ENCODE assay signal across 9 cellular contexts in genomic region chr10:43120948-43121290, GRCh38. TPM values are rescaled to one million over a fixed set of nuclear protein-coding genes. Genes with fewer than 3 reads are reported as not detected.
DNase-seq lines count a peak whose midpoint lies in the region; ATAC-seq and TF ChIP-seq lines count a peak whose summit lies in the region.
"Had no signal": no experiment of that assay in that cellular context is flagged by ENCODE, and none has a peak within 500 bp of the region (broad histone marks: within the 10 kb centered on the region; RNA-seq: fewer than 3 reads in every experiment).

No MANE protein-coding gene starts in this region.

- DNase-seq in T-cell, result peak in 32 of 34 experiments; percentile 17 to 71 (median 47)
- no peak for DNase-seq in heart right ventricle
- no peak for DNase-seq in SHP77 (lab: John Stamatoyannopoulos, UW)
- DNase-seq in inferior parietal cortex (ENCODE audit: extremely low spot score), result no peak
- DNase-seq in hepatocyte (ENCODE audit: low spot score), result no peak

- H3K4me3 ChIP-seq in heart right ventricle (no peak overlapping the region), hepatocyte (no peak overlapping the region)
- H3K4me3 ChIP-seq: gastrocnemius medialis had no signal

- POLR2A ChIA-PET in T-cell (lab: Charles Lee), result interaction anchor here in 1 of 2 donors (1.4 kb wide), 1 partner anchor 17 kb away, joined by 4 read pairs; the partner anchor contains the start of gene CSGALNACT2

- TF ChIP-seq CTCF in heart right ventricle (IDR thresholded peaks at IDR 0.05) (no peak), hepatocyte (IDR thresholded peaks at IDR 0.05; ENCODE audit: poor library complexity) (no peak)

- peaks cover 0 to 23% (median 10%) of the 10 kb centered on the region in 9 donors for H3K4me1 ChIP-seq in heart right ventricle
- H3K4me1 ChIP-seq in hepatocyte (ENCODE audit: insufficient read depth), result no peaks in the 10 kb centered on the region
- H3K4me1 ChIP-seq: gastrocnemius medialis had no signal

- H3K79me2 ChIP-seq in hepatocyte, result no peaks in the 10 kb centered on the region

- no peaks in the 10 kb centered on the region for H4K20me1 ChIP-seq in hepatocyte (ENCODE audit: insufficient read depth, poor library complexity, severe bottlenecking)

- 57 to 61% methylated on average over 3 of the region's 3 CpGs for WGBS in heart right ventricle, 2 donors
- WGBS in hepatocyte (ENCODE audit: low lambda C conversion rate, missing lambda C conversion rate), result 80% methylated on average over 3 of the region's 3 CpGs

- H3K4me2 ChIP-seq in hepatocyte, result no peak overlapping the region

- CTCF ChIA-PET in T-cell (lab: Charles Lee), result interaction anchor here in 1 of 2 donors (1.0 kb wide), 1 partner anchor 81 kb away, joined by 7 read pairs; no protein-coding TSS in a partner anchor

- H3K27ac ChIP-seq in heart right ventricle (peak overlapping the region in 1 of 10 donors; percentile 80), hepatocyte (no peak overlapping the region)
- H3K27ac ChIP-seq: gastrocnemius medialis had no signal

- peak overlapping the region; percentile 83 to 89 for H3K27ac Mint-ChIP-seq in T-cell
- peak overlapping the region; percentile 87 for H3K27ac Mint-ChIP-seq in stimulated activated naive CD8-positive, alpha-beta T cell treated with anti-CD3 and anti-CD28 coated beads, Interleukin-15, Interleukin-2, amounts not matched to agents 100 ng/mL and 50 ng/mL, for 24 hours

- H3K4me3 Mint-ChIP-seq in T-cell, result peak overlapping the region in 2 of 3 donors; percentile 26 to 51
- H3K4me3 Mint-ChIP-seq in stimulated activated naive CD8-positive, alpha-beta T cell treated with anti-CD3 and anti-CD28 coated beads, Interleukin-15, Interleukin-2, amounts not matched to agents 100 ng/mL and 50 ng/mL, for 24 hours, result peak overlapping the region; percentile 48

- no peaks in the 10 kb centered on the region for H3K27me3 ChIP-seq in heart right ventricle
- no peaks in the 10 kb centered on the region for H3K27me3 ChIP-seq in hepatocyte
- H3K27me3 ChIP-seq: gastrocnemius medialis had no signal

- no peaks in the 10 kb centered on the region for H3K9me3 ChIP-seq in heart right ventricle
- no peaks in the 10 kb centered on the region for H3K9me3 ChIP-seq in hepatocyte (ENCODE audit: low read depth)
- H3K9me3 ChIP-seq: gastrocnemius medialis had no signal

- intact Hi-C loops in heart right ventricle (cut with DNase I), result no loop called here

- H3K27me3 Mint-ChIP-seq in T-cell, result no peaks in the 10 kb centered on the region
- no peaks in the 10 kb centered on the region for H3K27me3 Mint-ChIP-seq in stimulated activated naive CD8-positive, alpha-beta T cell treated with anti-CD3 and anti-CD28 coated beads, Interleukin-15, Interleukin-2, amounts not matched to agents 100 ng/mL and 50 ng/mL, for 24 hours

- H3K9me3 Mint-ChIP-seq in T-cell, result no peaks in the 10 kb centered on the region
- no peaks in the 10 kb centered on the region for H3K9me3 Mint-ChIP-seq in stimulated activated naive CD8-positive, alpha-beta T cell treated with anti-CD3 and anti-CD28 coated beads, Interleukin-15, Interleukin-2, amounts not matched to agents 100 ng/mL and 50 ng/mL, for 24 hours

- no peak overlapping the region for H2AFZ ChIP-seq in hepatocyte

- no peaks in the 10 kb centered on the region for H3K36me3 ChIP-seq in heart right ventricle
- no peaks in the 10 kb centered on the region for H3K36me3 ChIP-seq in hepatocyte (replicated peaks; ENCODE audit: insufficient read depth, low read depth)
- H3K36me3 ChIP-seq: gastrocnemius medialis had no signal

- H3K4me1 Mint-ChIP-seq in T-cell, result peaks cover 19 to 32% (median 21%) of the 10 kb centered on the region in 3 donors
- H3K4me1 Mint-ChIP-seq in stimulated activated naive CD8-positive, alpha-beta T cell treated with anti-CD3 and anti-CD28 coated beads, Interleukin-15, Interleukin-2, amounts not matched to agents 100 ng/mL and 50 ng/mL, for 24 hours (ENCODE audit: low read depth), result peaks cover 24% of the 10 kb centered on the region

- peak; percentile 86 for ATAC-seq in GM19035 (IDR thresholded peaks at IDR 0.05; ENCODE audit: unreplicated experiment)
- peak; percentile 92 for ATAC-seq in HG02973 (IDR thresholded peaks at IDR 0.05; ENCODE audit: unreplicated experiment)
- ATAC-seq in T-cell (replicated peaks in 1 of 4), result peak; percentile 86 to 97 (median 90)
- ATAC-seq in heart right ventricle, result peak in 7 of 8 donors; percentile 56 to 76 (median 64)

- no peaks in the 10 kb centered on the region for H3K9me2 ChIP-seq in hepatocyte (replicated peaks; ENCODE audit: insufficient read depth)

- H3K36me3 Mint-ChIP-seq in T-cell, result no peaks in the 10 kb centered on the region
- no peaks in the 10 kb centered on the region for H3K36me3 Mint-ChIP-seq in stimulated activated naive CD8-positive, alpha-beta T cell treated with anti-CD3 and anti-CD28 coated beads, Interleukin-15, Interleukin-2, amounts not matched to agents 100 ng/mL and 50 ng/mL, for 24 hours (ENCODE audit: low read depth)

RNA-seq across cellular contexts. Expression of gene CSGALNACT2, which starts 17.3 kb away (rescaled TPM):
- total RNA-seq in T-cell, result 10 to 100 TPM; 36.5 to 46.1 (median 41.9) TPM
- 10 to 100 TPM in 3 of 10 donors, 1 to 10 TPM in 7; 7.0 to 12.9 (median 9.8) TPM for total RNA-seq in heart right ventricle
- polyA plus RNA-seq in heart right ventricle, result 1 to 10 TPM; 4.6 to 7.1 TPM
- total RNA-seq in hepatocyte, result 13.9 and 15.2 TPM in 2 replicates
- polyA plus RNA-seq in hepatocyte, result 7.7 and 8.9 TPM in 2 replicates

RNA-seq across cellular contexts. Expression of gene RET, which starts 44.0 kb away (rescaled TPM):
- under 1 TPM in 3 of 5 donors, not detected in 2; 0.13 to 0.25 (median 0.15) TPM for total RNA-seq in T-cell
- total RNA-seq in heart right ventricle, result 1 to 10 TPM in 8 of 10 donors, under 1 TPM in 2; 0.67 to 2.6 (median 1.2) TPM
- 1 to 10 TPM in 1 of 2 donors, under 1 TPM in 1; 0.38 to 2.3 TPM for polyA plus RNA-seq in heart right ventricle
- total RNA-seq in hepatocyte, result 0.44 and 0.50 TPM in 2 replicates
- polyA plus RNA-seq in hepatocyte, result not detected in 2 replicates

Comparison
In these comparisons a context has a peak if more than half of its experiments do, and no peak if none do; other contexts are left out.
1. DNase-seq: peak in T-cell (32 of 34); none in heart right ventricle (0 of 2), SHP77 (0 of 2), inferior parietal cortex (single experiment) and hepatocyte (single experiment).
2. Peak in every context shown above with its lines, with median percentiles within 50 percentile points of each other: ATAC-seq.